Comparison of ENCODE assay signal across 8 cellular contexts in genomic region chr3:33372218-33373081, GRCh38.
DNase-seq lines count a peak whose midpoint lies in the region; ATAC-seq, FAIRE-seq and TF ChIP-seq lines count a peak whose summit lies in the region.

No MANE protein-coding gene starts in this region.

- H3K36me3 Mint-ChIP-seq in CD14-positive monocyte, result no peaks in the 10 kb centered on the region

- H3K4me3 Mint-ChIP-seq in CD14-positive monocyte, result peak overlapping the region in 1 of 2 donors; percentile 14

- H3K4me3 ChIP-seq in bronchial epithelial cell (ENCODE audit: low read depth, low read length), result no peak overlapping the region

- H3K9me3 Mint-ChIP-seq in CD14-positive monocyte, result peaks cover 0 to 5% (median 0%) of the 10 kb centered on the region in 7 donors

- peak; percentile 25 for FAIRE-seq in TTC549 (lab: Jason Lieb, UNC)
- FAIRE-seq in bronchial epithelial cell (lab: Jason Lieb, UNC), result no peak

- ATAC-seq in GM19035 (IDR thresholded peaks at IDR 0.05; ENCODE audit: unreplicated experiment), result peak; percentile 55
- peak; percentile 74 for ATAC-seq in left colon
- ATAC-seq in GM19351 (IDR thresholded peaks at IDR 0.05; ENCODE audit: unreplicated experiment), result no peak

- H3K27me3 ChIP-seq in bronchial epithelial cell (ENCODE audit: control insufficient read depth, insufficient read depth, low read length), result no peaks in the 10 kb centered on the region

- intact Hi-C loops in CD14-positive monocyte (cut with micrococcal nuclease), result loop anchor here (2.0 to 5.0 kb wide), 2 partner anchors 240 to 426 kb away; no protein-coding TSS in a partner anchor
- intact Hi-C loops in left colon (cut with DNase I, micrococcal nuclease), result loop anchor here (5.0 kb wide), 1 partner anchor 240 kb away; no protein-coding TSS in a partner anchor

- peak overlapping the region in 3 of 7 donors; percentile 28 to 48 (median 42) for H3K27ac Mint-ChIP-seq in CD14-positive monocyte

- H3K4me1 Mint-ChIP-seq in CD14-positive monocyte, result peaks cover 5% of the 10 kb centered on the region

- H3K27me3 Mint-ChIP-seq in CD14-positive monocyte (ENCODE audit: low read depth in 3 of 3), result peaks cover 0 to 4% (median 2%) of the 10 kb centered on the region in 3 donors

- peak; percentile 96 for TF ChIP-seq CTCF in CD14-positive monocyte (IDR thresholded peaks at IDR 0.05)
- TF ChIP-seq CTCF in LNCAP (IDR thresholded peaks at IDR 0.05), result peak; percentile 93
- peak; percentile 77 for TF ChIP-seq CTCF in bronchial epithelial cell (IDR thresholded peaks at IDR 0.05; ENCODE audit: insufficient read depth, low read length, severe bottlenecking)

- DNase-seq in CD14-positive monocyte (ENCODE audit: low spot score) (no peak), bronchial epithelial cell (ENCODE audit: low read depth) (peak; percentile 79), left colon (peak in 1 of 2 donors; percentile 55)
- peak; percentile 45 for DNase-seq in stimulated activated CD4-positive, alpha-beta T cell treated with anti-CD3 and anti-CD28 coated beads, Interleukin-4, amount 100 ng/mL, for 24 hours

- peaks cover 14% of the 10 kb centered on the region for H3K36me3 ChIP-seq in bronchial epithelial cell (ENCODE audit: control insufficient read depth, insufficient read depth, low read length)
